ENCODE assay signal across 8 cellular contexts in the genomic region with DNA sequence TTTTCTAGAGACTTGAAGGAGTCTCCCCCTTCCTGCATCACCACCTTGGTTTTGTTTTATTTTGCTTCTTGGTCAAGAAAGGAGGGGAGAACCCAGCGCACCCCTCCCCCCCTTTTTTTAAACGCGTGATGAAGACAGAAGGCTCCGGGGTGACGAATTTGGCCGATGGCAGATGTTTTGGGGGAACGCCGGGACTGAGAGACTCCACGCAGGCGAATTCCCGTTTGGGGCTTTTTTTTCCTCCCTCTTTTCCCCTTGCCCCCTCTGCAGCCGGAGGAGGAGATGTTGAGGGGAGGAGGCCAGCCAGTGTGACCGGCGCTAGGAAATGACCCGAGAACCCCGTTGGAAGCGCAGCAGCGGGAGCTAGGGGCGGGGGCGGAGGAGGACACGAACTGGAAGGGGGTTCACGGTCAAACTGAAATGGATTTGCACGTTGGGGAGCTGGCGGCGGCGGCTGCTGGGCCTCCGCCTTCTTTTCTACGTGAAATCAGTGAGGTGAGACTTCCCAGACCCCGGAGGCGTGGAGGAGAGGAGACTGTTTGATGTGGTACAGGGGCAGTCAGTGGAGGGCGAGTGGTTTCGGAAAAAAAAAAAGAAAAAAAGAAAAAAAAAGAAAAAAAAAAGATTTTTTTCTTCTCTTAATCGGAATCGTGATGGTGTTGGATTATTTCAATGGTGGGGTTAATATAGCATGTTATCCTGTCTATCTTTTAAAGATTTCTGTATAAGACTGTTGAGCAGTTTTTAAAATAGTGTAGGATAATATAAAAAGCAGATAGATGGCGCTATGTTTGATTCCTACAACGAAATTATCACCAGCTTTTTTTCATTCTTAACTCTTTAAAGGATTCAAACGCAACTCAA. TPM values are rescaled to one million over a fixed set of nuclear protein-coding genes. Genes with fewer than 3 reads are reported as not detected.
A peak's percentile ranks its signal among the peaks of the same experiment; 100 is the strongest.
DNase-seq lines count a peak whose midpoint lies in the region; ATAC-seq and TF ChIP-seq lines count a peak whose summit lies in the region.

No MANE protein-coding gene starts in this region.

- DNase-seq in CD1c-positive myeloid dendritic cell (ENCODE audit: extremely low spot score) (peak; percentile 55), NCI-H2196 (lab: John Stamatoyannopoulos, UW; ENCODE audit: unreplicated experiment) (peak; percentile 46), fibroblast of mammary gland (ENCODE audit: low read depth) (peak; percentile 61), myocyte (ENCODE audit: low read depth) (peak; percentile 63)
- DNase-seq in activated CD8-positive, alpha-beta memory T cell treated with anti-CD3 and anti-CD28 coated beads, Interleukin-2, amount 50 U/mL, for 4 hours: peak; percentile 28

- whole genome bisulfite sequencing in urinary bladder: under 1% methylated on average over 37 of the region's 37 CpGs

- H3K27ac ChIP-seq in urinary bladder (ENCODE audit: low read depth): peak overlapping the region; percentile 24

- H3K4me3 ChIP-seq in fibroblast of mammary gland (ENCODE audit: control insufficient read depth, low read depth, low read length) (peak overlapping the region; percentile 68), urinary bladder (ENCODE audit: low read depth, low read length) (peak overlapping the region; percentile 79)

- peak; percentile 45 for TF ChIP-seq CTCF in fibroblast of mammary gland (conservative IDR thresholded peaks at IDR 0.05; ENCODE audit: control insufficient read depth, insufficient read depth, low read depth, low read length)

- H3K36me3 ChIP-seq in urinary bladder (ENCODE audit: insufficient read depth): no peaks in the 10 kb centered on the region

- peak; percentile 10 for ATAC-seq in GM19351 (IDR thresholded peaks at IDR 0.05; ENCODE audit: unreplicated experiment)
- ATAC-seq in HG02678 (IDR thresholded peaks at IDR 0.05; ENCODE audit: unreplicated experiment): no peak

- H3K4me1 ChIP-seq in urinary bladder (ENCODE audit: insufficient read depth): no peaks in the 10 kb centered on the region

RNA-seq across cellular contexts. Expression of gene SOX4, which starts 3.1 kb away (rescaled TPM):
- total RNA-seq in myocyte (20.1 and 26.4 TPM in 2 replicates), urinary bladder (71.0 TPM)
- polyA plus RNA-seq in myocyte (2012): 7.8 TPM
- 6.3 TPM for polyA plus RNA-seq in urinary bladder
